Comparison of ENCODE assay signal across 8 cellular contexts in genomic region chr16:81444448-81445121, GRCh38. TPM values are rescaled to one million over a fixed set of nuclear protein-coding genes. Genes with fewer than 3 reads are reported as not detected.
A peak's percentile ranks its signal among the peaks of the same experiment; 100 is the strongest.
DNase-seq lines count a peak whose midpoint lies in the region; ATAC-seq and TF ChIP-seq lines count a peak whose summit lies in the region.

Gene CMIP, plus strand, starts transcription at chr16:81444808.

- peak within 1 kb of the TSS; percentile 96 for H3K4me3 Mint-ChIP-seq in type B pancreatic cell

- ATAC-seq in GM21723 (IDR thresholded peaks at IDR 0.05; ENCODE audit: unreplicated experiment) (peak; percentile 74), heart left ventricle (peak; percentile 35 to 92 (median 86))

- TF ChIP-seq CTCF in adrenal gland (IDR thresholded peaks at IDR 0.05), result no peak
- no peak for TF ChIP-seq CTCF in heart left ventricle (IDR thresholded peaks at IDR 0.05)
- TF ChIP-seq CTCF in type B pancreatic cell (conservative IDR thresholded peaks at IDR 0.05), result no peak

- H3K27me3 ChIP-seq in Karpas-422 (ENCODE audit: low read length), result 0 out of 2 replicates have a peak, but pooled peaks cover 3% of the 10 kb centered on the region
- no peaks in the 10 kb centered on the region for H3K27me3 ChIP-seq in adrenal gland
- H3K27me3 ChIP-seq in heart left ventricle, result no peaks in the 10 kb centered on the region

- no peak for TF ChIP-seq POLR2A in adrenal gland (IDR thresholded peaks at IDR 0.05)
- no peak for TF ChIP-seq POLR2A in heart left ventricle (IDR thresholded peaks at IDR 0.05)

- H2AFZ ChIP-seq in Karpas-422 (ENCODE audit: low read length), result no peak within 1 kb of the TSS

- peak; percentile 90 for DNase-seq in Karpas-422
- peak; percentile 81 to 90 (median 88) for DNase-seq in adrenal gland
- DNase-seq in heart left ventricle, result peak; percentile 88 to 92 (median 89)
- DNase-seq in posterior vena cava (ENCODE audit: low spot score), result peak; percentile 95
- DNase-seq in type B pancreatic cell (ENCODE audit: extremely low spot score, unreplicated experiment), result peak; percentile 88

- H3K9me3 Mint-ChIP-seq in type B pancreatic cell, result no peaks in the 10 kb centered on the region

- peak within 1 kb of the TSS; percentile 75 for H3K4me2 ChIP-seq in Karpas-422 (ENCODE audit: low read depth, low read length, poor library complexity, severe bottlenecking)

- peaks cover 30% of the 10 kb centered on the region; the same call in 1 of the 2 replicates for H4K20me1 ChIP-seq in Karpas-422 (ENCODE audit: insufficient read depth, low read depth, low read length)

- no peaks in the 10 kb centered on the region for H3K9me2 ChIP-seq in Karpas-422 (replicated peaks; ENCODE audit: insufficient read depth, low read length)

- peak within 1 kb of the TSS; percentile 66 for H3K4me3 ChIP-seq in Karpas-422 (ENCODE audit: low read length)
- H3K4me3 ChIP-seq in adrenal gland, result peak within 1 kb of the TSS; percentile 68 to 99 (median 76)
- H3K4me3 ChIP-seq in heart left ventricle, result peak within 1 kb of the TSS; percentile 54 to 96 (median 78)

- no peaks in the 10 kb centered on the region for H3K36me3 ChIP-seq in ES-I3 (ENCODE audit: insufficient read depth, low read length)
- H3K36me3 ChIP-seq in Karpas-422 (ENCODE audit: insufficient read depth, low read length), result no peaks in the 10 kb centered on the region
- no peaks in the 10 kb centered on the region for H3K36me3 ChIP-seq in adrenal gland (replicated peaks in 1 of 2)
- no peaks in the 10 kb centered on the region for H3K36me3 ChIP-seq in heart left ventricle

- intact Hi-C loops in T-helper 1 cell treated with Interleukin-12 subunit alpha and Interleukin-12 subunit beta and Interleukin-4 antibody, amounts not matched to agents 30 ng/mL and 1 ng/mL, for 36 hours (cut with micrococcal nuclease), result loop anchor here (2.0 kb wide), 1 partner anchor 368 kb away; the partner anchor contains the start of gene C16orf46
- intact Hi-C loops in adrenal gland (cut with DNase I) (no loop called here), heart left ventricle (cut with DNase I) (loop anchor here in 5 of 10 donors (5.0 to 10.0 kb wide), 6 partner anchors 38 to 180 kb away; no protein-coding TSS in a partner anchor), posterior vena cava (cut with DNase I) (loop anchor here (5.0 to 10.0 kb wide), 2 partner anchors 170 to 1543 kb away; no protein-coding TSS in a partner anchor)

- 0 to 1% (median 0%) methylated on average over 3 to 109 of the region's 114 CpGs for WGBS in adrenal gland, 4 donors
- WGBS in heart left ventricle, 4 donors, result 1% methylated on average over 29 to 113 of the region's 114 CpGs; no CpG with 5 or more reads in 1 of the 4 donors

- no peaks in the 10 kb centered on the region for H3K9me3 ChIP-seq in ES-I3 (ENCODE audit: control insufficient read depth, insufficient read depth, low read length)
- H3K9me3 ChIP-seq in Karpas-422 (ENCODE audit: low read length), result no peaks in the 10 kb centered on the region
- no peaks in the 10 kb centered on the region for H3K9me3 ChIP-seq in adrenal gland (replicated peaks in 1 of 3)
- H3K9me3 ChIP-seq in heart left ventricle, result no peaks in the 10 kb centered on the region

- H3K4me1 Mint-ChIP-seq in type B pancreatic cell (ENCODE audit: unreplicated experiment), result peaks cover 38% of the 10 kb centered on the region

- H3K4me1 ChIP-seq in ES-I3 (ENCODE audit: insufficient read depth, low read length) (peaks cover 29% of the 10 kb centered on the region), Karpas-422 (ENCODE audit: low read length) (peaks cover 16% of the 10 kb centered on the region), adrenal gland (replicated peaks in 1 of 2) (peaks cover 29 to 37% of the 10 kb centered on the region in 2 donors), heart left ventricle (peaks cover 0 to 36% (median 17%) of the 10 kb centered on the region in 12 donors)

- H3K27ac Mint-ChIP-seq in type B pancreatic cell, result peak within 1 kb of the TSS; percentile 98

- H3K27me3 Mint-ChIP-seq in type B pancreatic cell, result peaks cover 13% of the 10 kb centered on the region

- no peaks in the 10 kb centered on the region for H3K79me2 ChIP-seq in Karpas-422 (ENCODE audit: low read length)

- H3K36me3 Mint-ChIP-seq in type B pancreatic cell, result peaks cover 5% of the 10 kb centered on the region

- peak within 1 kb of the TSS; percentile 92 for H3K9ac ChIP-seq in ES-I3 (ENCODE audit: low read depth, low read length)
- peak within 1 kb of the TSS; percentile 68 for H3K9ac ChIP-seq in Karpas-422 (ENCODE audit: low read length)

- H3K27ac ChIP-seq in Karpas-422 (ENCODE audit: low read length) (no peak within 1 kb of the TSS), adrenal gland (peak within 1 kb of the TSS in 4 of 5 donors; percentile 57 to 95 (median 82)), heart left ventricle (peak within 1 kb of the TSS; percentile 52 to 96 (median 81))

RNA-seq across cellular contexts. Expression of gene CMIP, which starts in this region (rescaled TPM):
- total RNA-seq in Karpas-422 (2014; rRNA removed; shearing (Covaris generic); ENCODE audit: low replicate concordance), result 5.0 and 12.7 TPM in 2 replicates
- 59.8 and 62.6 TPM in 2 replicates for total RNA-seq in T-helper 1 cell treated with Interleukin-12 subunit alpha and Interleukin-12 subunit beta and Interleukin-4 antibody, amounts not matched to agents 30 ng/mL and 1 ng/mL, for 36 hours
- total RNA-seq in adrenal gland (10 to 100 TPM; 34.3 to 87.9 (median 54.9) TPM), heart left ventricle (10 to 100 TPM in 6 of 9 donors, 1 to 10 TPM in 3; 7.6 to 48.8 (median 16.3) TPM), posterior vena cava (10 to 100 TPM; 38.2 to 45.2 TPM), type B pancreatic cell (ENCODE audit: low replicate concordance) (46.6 and 51.4 TPM in 2 replicates)
- polyA plus RNA-seq in adrenal gland (10 to 100 TPM; 10.9 to 49.0 (median 17.4) TPM), heart left ventricle (1 to 10 TPM; 4.1 to 9.2 TPM)

Comparison
In these comparisons a context has a peak if more than half of its experiments do, and no peak if none do; other contexts are left out.
1. intact Hi-C loops: an anchor here in T-helper 1 cell treated with Interleukin-12 subunit alpha and Interleukin-12 subunit beta and Interleukin-4 antibody, amounts not matched to agents 30 ng/mL and 1 ng/mL, for 36 hours (2.0 kb wide) and posterior vena cava (5.0 to 10.0 kb wide); none called in adrenal gland.